ENCODE assay signal across 24 cellular contexts in the genomic region with DNA sequence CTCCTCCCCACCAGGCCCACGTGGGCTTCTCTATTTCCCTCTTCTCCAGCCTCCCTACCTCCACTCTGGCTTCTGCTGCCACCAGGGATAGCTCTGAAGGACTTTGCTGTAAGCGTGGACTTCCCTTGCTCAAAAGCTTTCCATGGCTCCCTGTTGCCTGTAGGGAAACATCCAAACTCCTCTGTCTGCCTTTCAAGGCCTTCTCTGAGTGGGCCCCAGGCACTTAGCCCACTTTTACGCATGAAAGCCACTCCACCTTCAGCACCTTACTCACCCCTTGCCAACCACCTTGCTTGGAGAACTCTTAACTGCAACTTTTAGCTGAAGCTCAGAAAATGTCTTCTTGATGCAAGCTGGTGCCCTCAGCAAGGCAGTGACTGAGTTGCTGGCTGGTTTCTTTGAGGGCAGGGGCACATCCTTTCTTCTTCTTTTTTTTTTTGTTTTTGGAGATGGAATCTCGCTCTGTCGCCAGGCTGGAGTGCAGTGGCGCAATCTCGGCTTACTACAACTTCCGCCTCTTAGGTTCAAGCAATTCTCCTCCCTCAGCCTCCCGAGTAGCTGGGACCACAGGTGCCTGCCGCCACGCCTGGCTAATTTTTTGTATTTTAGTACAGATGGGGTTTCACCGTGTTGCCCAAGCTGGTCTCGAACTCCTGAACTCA. TPM values are rescaled to one million over a fixed set of nuclear protein-coding genes. Genes with fewer than 3 reads are reported as not detected.
"Had no signal": no experiment of that assay in that cellular context is flagged by ENCODE, and none has a peak within 500 bp of the region (broad histone marks: within the 10 kb centered on the region; RNA-seq: fewer than 3 reads in every experiment).

No MANE protein-coding gene starts in this region.

- H3K9me3 ChIP-seq: lower lobe of right lung, mucosa of descending colon, tibial nerve, vagina had no signal

- ATAC-seq: activated CD8-positive, alpha-beta T cell treated with anti-CD3 and anti-CD28 coated beads, Interleukin-2, amount 10 ng/mL, durations not matched to agents 7 days and 5 days; foreskin keratinocyte; lower lobe of right lung; mucosa of descending colon; right cardiac atrium; stimulated activated naive CD8-positive, alpha-beta T cell treated with anti-CD3 and anti-CD28 coated beads, Interleukin-15, Interleukin-2, amounts not matched to agents 100 U/mL and 50 U/mL, for 24 hours had no signal

- H3K4me1 ChIP-seq: foreskin keratinocyte, lower lobe of right lung, parathyroid adenoma, tibial nerve, vagina had no signal

- H3K27ac ChIP-seq: brain microvascular endothelial cell, foreskin keratinocyte, lower lobe of right lung, parathyroid adenoma, tibial nerve, vagina had no signal

- H3K27me3 ChIP-seq: vagina had no signal

- DNase-seq: activated CD4-positive, alpha-beta T cell treated with anti-CD3 and anti-CD28 coated beads for 1 hour; activated CD4-positive, alpha-beta T cell treated with anti-CD3 and anti-CD28 coated beads, Interleukin-2, amount 50 U/mL, for 1 hour; activated CD8-positive, alpha-beta T cell treated with anti-CD3 and anti-CD28 coated beads, Interleukin-2, amount 10 ng/mL, durations not matched to agents 7 days and 5 days; activated gamma-delta T cell treated with Interleukin-2 at 50 U/mL for 16 hours; aorta; brain microvascular endothelial cell; caudate nucleus; dermis blood vessel endothelial cell; effector CD8-positive, alpha-beta T cell; erythroblast; foreskin keratinocyte; lower lobe of right lung; mesendoderm; mucosa of descending colon; nucleus accumbens; right cardiac atrium; stimulated activated CD4-positive, alpha-beta T cell treated with anti-CD3 and anti-CD28 coated beads, Interleukin-4, amount 100 ng/mL, for 24 hours; stimulated activated naive CD8-positive, alpha-beta T cell treated with anti-CD3 and anti-CD28 coated beads, Interleukin-15, Interleukin-2, amounts not matched to agents 100 U/mL and 50 U/mL, for 24 hours had no signal

- H3K36me3 ChIP-seq: brain microvascular endothelial cell, lower lobe of right lung, tibial nerve, vagina had no signal

- H3K4me3 ChIP-seq: lower lobe of right lung, mucosa of descending colon, tibial nerve, vagina had no signal

RNA-seq across cellular contexts. Expression of a gene that starts 52.0 kb away (rescaled TPM):
- total RNA-seq: activated CD8-positive, alpha-beta T cell treated with anti-CD3 and anti-CD28 coated beads, Interleukin-2, amount 10 ng/mL, durations not matched to agents 7 days and 5 days; activated T-helper 1 cell treated with anti-CD3 and anti-CD28 coated beads, Interleukin-12 subunit alpha, Interleukin-12 subunit beta, Interleukin-2, Interleukin-4 antibody, amounts not matched to agents 30 ng/mL and 10 ng/mL and 1 ng/mL, durations not matched to agents 14 hours and 24 hours and 36 hours; dermis blood vessel endothelial cell; glomerular endothelial cell; pulmonary artery endothelial cell; tibial nerve had no signal
